Comparison of ENCODE assay signal across 13 cellular contexts in the genomic region with DNA sequence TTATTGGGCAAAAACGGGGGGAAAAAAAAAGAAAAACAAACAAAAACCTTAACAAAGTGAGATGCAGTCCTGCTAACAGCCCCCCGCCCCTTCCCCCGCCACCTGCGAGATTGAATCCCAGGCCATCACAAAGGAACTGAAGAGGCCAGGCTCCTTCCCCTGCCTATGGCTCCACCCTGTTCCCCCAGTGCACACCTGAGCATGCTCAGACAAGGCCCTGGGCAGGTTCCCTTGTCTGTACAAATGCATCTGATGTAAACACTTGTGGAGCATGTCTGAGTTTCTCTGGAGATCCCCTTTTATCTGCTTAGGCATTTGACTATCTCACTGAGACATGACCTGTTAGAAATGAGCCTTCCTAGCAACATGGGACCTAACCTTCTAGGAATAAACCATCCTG.
DNase-seq lines count a peak whose midpoint lies in the region; TF ChIP-seq lines count a peak whose summit lies in the region.
"Had no signal": no experiment of that assay in that cellular context is flagged by ENCODE, and none has a peak within 500 bp of the region (broad histone marks: within the 10 kb centered on the region; RNA-seq: fewer than 3 reads in every experiment).

No MANE protein-coding gene starts in this region.

- no peak for TF ChIP-seq CTCF in endodermal cell (conservative IDR thresholded peaks at IDR 0.05)
- TF ChIP-seq CTCF in thyroid gland (IDR thresholded peaks at IDR 0.05), result no peak

- no peak overlapping the region for H3K4me3 ChIP-seq in HUES6 (ENCODE audit: low read depth, low read length)
- no peak overlapping the region for H3K4me3 ChIP-seq in endodermal cell (ENCODE audit: low read length)
- no peak overlapping the region for H3K4me3 ChIP-seq in thyroid gland (replicated peaks in 1 of 3)

- H3K4me1 ChIP-seq in ES-I3 (ENCODE audit: insufficient read depth, low read length) (peaks cover 19% of the 10 kb centered on the region), HUES6 (ENCODE audit: control insufficient read depth, insufficient read depth, low read length) (peaks cover 30% of the 10 kb centered on the region), endodermal cell (ENCODE audit: control insufficient read depth, insufficient read depth, low read length) (no peaks in the 10 kb centered on the region), thyroid gland (no peaks in the 10 kb centered on the region)

- H3K9me3 Mint-ChIP-seq in endodermal cell, result peaks cover 31% of the 10 kb centered on the region

- no peaks in the 10 kb centered on the region for H3K36me3 Mint-ChIP-seq in endodermal cell (ENCODE audit: low read depth)

- peaks cover 7% of the 10 kb centered on the region for H3K9me3 ChIP-seq in ES-I3 (ENCODE audit: control insufficient read depth, insufficient read depth, low read length)
- 0 out of 2 replicates have a peak, but pooled peaks cover 8% of the 10 kb centered on the region for H3K9me3 ChIP-seq in HUES6 (ENCODE audit: control insufficient read depth, insufficient read depth, low read depth, low read length)
- peaks cover 8% of the 10 kb centered on the region for H3K9me3 ChIP-seq in endodermal cell (ENCODE audit: control insufficient read depth, low read length)
- H3K9me3 ChIP-seq in thyroid gland, result no peaks in the 10 kb centered on the region

- intact Hi-C loops in thyroid gland (cut with DNase I), result no loop called here

- no peak overlapping the region for H3K27ac Mint-ChIP-seq in endodermal cell

- no peak for TF ChIP-seq POLR2A in thyroid gland (IDR thresholded peaks at IDR 0.05)

- no peak overlapping the region for H3K4me3 Mint-ChIP-seq in endodermal cell

- DNase-seq in endodermal cell, result peak; percentile 74
- DNase-seq in iPS-NIHi11 (ENCODE audit: low spot score), result peak; percentile 26
- no peak for DNase-seq in thyroid gland
- DNase-seq in NCI-H526 (lab: John Stamatoyannopoulos, UW), result no peak
- no peak for DNase-seq in NCI-H2227 (lab: John Stamatoyannopoulos, UW; ENCODE audit: unreplicated experiment)
- DNase-seq: COR-L47, HCEC 1CT, NCI-H1436, NCI-H2081, NCI-H345 had no signal

- H3K27ac ChIP-seq in HUES6 (ENCODE audit: low read depth, low read length) (peak overlapping the region; percentile 86), endodermal cell (ENCODE audit: low read depth, low read length) (no peak overlapping the region), thyroid gland (no peak overlapping the region)
- H3K27ac ChIP-seq: C4-2B had no signal

- peaks cover 10% of the 10 kb centered on the region for H3K4me1 Mint-ChIP-seq in endodermal cell

- WGBS in endodermal cell (ENCODE audit: insufficient coverage in 1 of 2, insufficient read length in 1 of 2), 2 experiments, result 62 to 100% methylated on average over 1 to 4 of the region's 4 CpGs
- WGBS in thyroid gland, 2 donors, result 64% methylated on average over 4 of the region's 4 CpGs

- H3K36me3 ChIP-seq in ES-I3 (ENCODE audit: insufficient read depth, low read length), result no peaks in the 10 kb centered on the region
- no peaks in the 10 kb centered on the region for H3K36me3 ChIP-seq in HUES6 (ENCODE audit: control insufficient read depth, insufficient read depth, low read length)
- H3K36me3 ChIP-seq in endodermal cell (ENCODE audit: control insufficient read depth, insufficient read depth, low read length), result no peaks in the 10 kb centered on the region
- H3K36me3 ChIP-seq in thyroid gland, result no peaks in the 10 kb centered on the region

- no peaks in the 10 kb centered on the region for H3K27me3 Mint-ChIP-seq in endodermal cell (ENCODE audit: insufficient read depth)

- H3K27me3 ChIP-seq in HUES6 (ENCODE audit: control insufficient read depth, insufficient read depth, low read length) (no peaks in the 10 kb centered on the region), endodermal cell (ENCODE audit: control insufficient read depth, insufficient read depth, low read length, poor library complexity, severe bottlenecking) (no peaks in the 10 kb centered on the region), thyroid gland (no peaks in the 10 kb centered on the region)

- peak overlapping the region; percentile 7; the same call in 1 of the 2 replicates for H3K9ac ChIP-seq in ES-I3 (ENCODE audit: low read depth, low read length)
- peak overlapping the region; percentile 47 for H3K9ac ChIP-seq in HUES6 (ENCODE audit: low read length)
- H3K9ac ChIP-seq in endodermal cell (ENCODE audit: extremely low read depth, low read length, poor library complexity, severe bottlenecking), result no peak overlapping the region

Comparison
In these comparisons a context has a peak if more than half of its experiments do, and no peak if none do; other contexts are left out.
1. DNase-seq: peak in endodermal cell (single experiment) and iPS-NIHi11 (single experiment); none in thyroid gland (0 of 2), NCI-H526 (0 of 2) and NCI-H2227 (single experiment).